In genomic region chr19:611506-611869, GRCh38 we compare ENCODE assay signal across 1 cellular context.
A peak's percentile ranks its signal among the peaks of the same experiment; 100 is the strongest.
TF ChIP-seq lines count a peak whose summit lies in the region.

No MANE protein-coding gene starts in this region.

TF ChIP-seq in GM12878, 131 proteins besides CTCF, POLR2A, EP300 and RAD21:
- TF ChIP-seq RBBP5 (conservative IDR thresholded peaks at IDR 0.05) (no peak), SIX5 (IDR thresholded peaks at IDR 0.05; ENCODE audit: low read depth, low read length, severe bottlenecking) (no peak), SMC3 (IDR thresholded peaks at IDR 0.05; ENCODE audit: borderline replicate concordance, low read length) (no peak), MEF2A (IDR thresholded peaks at IDR 0.05; ENCODE audit: insufficient read depth, low read depth, low read length) (no peak), RELB (IDR thresholded peaks at IDR 0.05; ENCODE audit: low read depth) (0 out of 2 replicates have a peak, but pooled peaks have one; percentile 12), POLR2AphosphoS2 (IDR thresholded peaks at IDR 0.05; ENCODE audit: low read depth, low read length) (no peak), EED (IDR thresholded peaks at IDR 0.05; ENCODE audit: low read depth) (no peak), RUNX3 (IDR thresholded peaks at IDR 0.05; ENCODE audit: low read length) (peak; percentile 20; the same call in 1 of the 2 replicates), FOXM1 (IDR thresholded peaks at IDR 0.05; ENCODE audit: low read depth, low read length) (no peak), ZNF274 (IDR thresholded peaks at IDR 0.05; ENCODE audit: insufficient read depth, insufficient read length) (no peak), FOXK2 (IDR thresholded peaks at IDR 0.05) (no peak), ZNF24 (IDR thresholded peaks at IDR 0.05) (no peak), ZNF207 (IDR thresholded peaks at IDR 0.05; ENCODE audit: borderline replicate concordance) (no peak), JUNB (IDR thresholded peaks at IDR 0.05) (no peak), ASH2L (IDR thresholded peaks at IDR 0.05; ENCODE audit: borderline replicate concordance, low read depth) (no peak), IKZF1 (conservative IDR thresholded peaks at IDR 0.05) (peak; percentile 23; the same call in 1 of the 2 replicates), PRDM15 (CRISPR knock-in tag; IDR thresholded peaks at IDR 0.05) (no peak), BHLHE40 (IDR thresholded peaks at IDR 0.05; ENCODE audit: borderline replicate concordance in 1 of 2, low read depth in 2 of 2, low read length in 1 of 2) (no peak), GABPA (IDR thresholded peaks at IDR 0.05; ENCODE audit: low read depth) (no peak), NR2C1 (IDR thresholded peaks at IDR 0.05) (no peak), NBN (IDR thresholded peaks at IDR 0.05) (no peak), MTA2 (IDR thresholded peaks at IDR 0.05; ENCODE audit: low read depth) (0 out of 2 replicates have a peak, but pooled peaks have one; percentile 18), DPF2 (IDR thresholded peaks at IDR 0.05) (0 out of 2 replicates have a peak, but pooled peaks have one; percentile 8), MEF2B (IDR thresholded peaks at IDR 0.05; ENCODE audit: partially characterized antibody, poor library complexity, severe bottlenecking) (peak; percentile 44), HCFC1 (IDR thresholded peaks at IDR 0.05; ENCODE audit: low read length) (no peak), TBL1XR1 (IDR thresholded peaks at IDR 0.05; ENCODE audit: low read depth, low read length) (no peak), ZSCAN29 (IDR thresholded peaks at IDR 0.05) (no peak), TCF3 (IDR thresholded peaks at IDR 0.05; ENCODE audit: borderline replicate concordance, insufficient read depth, low read depth, low read length) (no peak), POU2F2 (IDR thresholded peaks at IDR 0.05; ENCODE audit: borderline replicate concordance, low read depth, low read length) (peak; percentile 79; the same call in 1 of the 3 replicates), ZNF622 (IDR thresholded peaks at IDR 0.05) (no peak), TAF1 (IDR thresholded peaks at IDR 0.05; ENCODE audit: borderline replicate concordance, low read depth, low read length) (no peak), LARP7 (IDR thresholded peaks at IDR 0.05) (no peak), BMI1 (IDR thresholded peaks at IDR 0.05; ENCODE audit: borderline replicate concordance) (no peak)
- TF ChIP-seq, protein P1, sequence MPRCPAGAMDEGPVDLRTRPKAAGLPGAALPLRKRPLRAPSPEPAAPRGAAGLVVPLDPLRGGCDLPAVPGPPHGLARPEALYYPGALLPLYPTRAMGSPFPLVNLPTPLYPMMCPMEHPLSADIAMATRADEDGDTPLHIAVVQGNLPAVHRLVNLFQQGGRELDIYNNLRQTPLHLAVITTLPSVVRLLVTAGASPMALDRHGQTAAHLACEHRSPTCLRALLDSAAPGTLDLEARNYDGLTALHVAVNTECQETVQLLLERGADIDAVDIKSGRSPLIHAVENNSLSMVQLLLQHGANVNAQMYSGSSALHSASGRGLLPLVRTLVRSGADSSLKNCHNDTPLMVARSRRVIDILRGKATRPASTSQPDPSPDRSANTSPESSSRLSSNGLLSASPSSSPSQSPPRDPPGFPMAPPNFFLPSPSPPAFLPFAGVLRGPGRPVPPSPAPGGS (IDR thresholded peaks at IDR 0.05; ENCODE audit: borderline replicate concordance, insufficient read depth, low read depth, low read length, poor library complexity, severe bottlenecking): no peak
- TF ChIP-seq, protein P2, sequence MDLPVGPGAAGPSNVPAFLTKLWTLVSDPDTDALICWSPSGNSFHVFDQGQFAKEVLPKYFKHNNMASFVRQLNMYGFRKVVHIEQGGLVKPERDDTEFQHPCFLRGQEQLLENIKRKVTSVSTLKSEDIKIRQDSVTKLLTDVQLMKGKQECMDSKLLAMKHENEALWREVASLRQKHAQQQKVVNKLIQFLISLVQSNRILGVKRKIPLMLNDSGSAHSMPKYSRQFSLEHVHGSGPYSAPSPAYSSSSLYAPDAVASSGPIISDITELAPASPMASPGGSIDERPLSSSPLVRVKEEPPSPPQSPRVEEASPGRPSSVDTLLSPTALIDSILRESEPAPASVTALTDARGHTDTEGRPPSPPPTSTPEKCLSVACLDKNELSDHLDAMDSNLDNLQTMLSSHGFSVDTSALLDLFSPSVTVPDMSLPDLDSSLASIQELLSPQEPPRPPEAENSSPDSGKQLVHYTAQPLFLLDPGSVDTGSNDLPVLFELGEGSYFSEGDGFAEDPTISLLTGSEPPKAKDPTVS (IDR thresholded peaks at IDR 0.05; ENCODE audit: low read depth, low read length): 0 out of 2 replicates have a peak, but pooled peaks have one; percentile 39
